ENCODE assay signal across 16 cellular contexts in the genomic region with DNA sequence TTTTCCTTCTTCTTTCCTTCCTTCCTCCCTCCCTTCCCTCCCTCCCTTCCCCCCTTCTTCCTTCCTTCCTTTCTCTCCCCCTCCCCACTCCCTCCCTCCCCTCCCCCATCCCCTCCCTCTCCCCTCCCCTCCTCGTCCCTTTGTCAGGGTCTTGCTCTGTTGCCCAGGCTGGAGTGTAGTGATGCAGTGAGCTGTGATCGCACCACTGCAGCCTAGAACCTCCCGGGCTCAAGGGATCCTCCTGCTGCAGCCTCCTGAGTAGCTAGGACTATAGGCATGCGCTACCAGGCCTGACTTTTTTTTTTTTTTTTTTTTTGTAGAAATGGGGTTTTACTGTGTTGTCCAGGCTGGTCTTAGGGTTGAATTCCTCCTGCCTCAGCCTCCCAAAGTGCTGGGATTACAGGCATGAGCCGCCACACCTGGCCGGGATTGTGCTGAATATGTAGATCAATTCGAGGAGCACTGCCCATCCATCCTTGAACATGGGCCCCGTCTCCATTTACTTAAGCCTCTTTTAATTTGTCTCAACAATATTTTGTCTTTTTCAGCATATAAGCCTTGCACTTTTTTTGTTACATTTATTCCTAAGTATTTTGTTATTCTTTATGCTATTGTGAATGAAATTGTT. TPM values are rescaled to one million over a fixed set of nuclear protein-coding genes. Genes with fewer than 3 reads are reported as not detected.
DNase-seq lines count a peak whose midpoint lies in the region; ATAC-seq and TF ChIP-seq lines count a peak whose summit lies in the region.
"Had no signal": no experiment of that assay in that cellular context is flagged by ENCODE, and none has a peak within 500 bp of the region (broad histone marks: within the 10 kb centered on the region; RNA-seq: fewer than 3 reads in every experiment).

No MANE protein-coding gene starts in this region.

- no TSS peak for BruUV-seq in Caco-2 (replicated peaks; lab: Mats Ljungman, UMichigan)

- H3K9me3 ChIP-seq in CD8-positive, alpha-beta T cell (ENCODE audit: low read length), result no peaks in the 10 kb centered on the region
- H3K9me3 ChIP-seq in Caco-2, result no peaks in the 10 kb centered on the region
- H3K9me3 ChIP-seq: A549, BE2C had no signal

- peaks cover 14% of the 10 kb centered on the region for H3K4me1 Mint-ChIP-seq in CD8-positive, alpha-beta T cell (ENCODE audit: low read depth)
- H3K4me1 Mint-ChIP-seq in Caco-2 (ENCODE audit: low read depth, unreplicated experiment) (no peaks in the 10 kb centered on the region), immature natural killer cell (peaks cover 30 to 42% of the 10 kb centered on the region in 2 donors)
- H3K4me1 Mint-ChIP-seq in activated T-helper 1 cell treated with anti-CD3 and anti-CD28 coated beads, Interleukin-12 subunit alpha, Interleukin-12 subunit beta, Interleukin-2, Interleukin-4 antibody, amounts not matched to agents 30 ng/mL and 10 ng/mL and 1 ng/mL, durations not matched to agents 14 hours and 24 hours and 36 hours (ENCODE audit: low read depth), result peaks cover under 1% of the 10 kb centered on the region

- no peaks in the 10 kb centered on the region for H3K36me3 ChIP-seq in CD8-positive, alpha-beta T cell (ENCODE audit: insufficient read depth, low read length)
- no peaks in the 10 kb centered on the region for H3K36me3 ChIP-seq in Caco-2 (ENCODE audit: control insufficient read depth, insufficient read depth, low read length)
- H3K36me3 ChIP-seq: BE2C had no signal

- POLR2A ChIA-PET in CD8-positive, alpha-beta T cell (lab: Charles Lee), result interaction anchor here (0.6 to 1.2 kb wide), 2 partner anchors 17 to 99 kb away, joined by 3 read pairs; a partner anchor contains a TSS
- POLR2A ChIA-PET in Caco-2 (lab: Charles Lee), result no interaction called here

- intact Hi-C loops in CD8-positive, alpha-beta T cell (cut with DNase I, micrococcal nuclease), result loop anchor here in 1 of 2 experiments (5.0 kb wide), 1 partner anchor 45 kb away; no protein-coding TSS in a partner anchor
- intact Hi-C loops in Caco-2 (cut with micrococcal nuclease; ENCODE audit: unreplicated experiment), result loop anchor here (5.0 kb wide), 1 partner anchor 230 kb away; no protein-coding TSS in a partner anchor
- intact Hi-C loops in activated T-helper 1 cell treated with anti-CD3 and anti-CD28 coated beads, Interleukin-12 subunit alpha, Interleukin-12 subunit beta, Interleukin-2, Interleukin-4 antibody, amounts not matched to agents 30 ng/mL and 10 ng/mL and 1 ng/mL, durations not matched to agents 14 hours and 24 hours and 36 hours (cut with micrococcal nuclease), result loop anchor here (5.0 kb wide), 1 partner anchor 105 kb away; a partner anchor contains a TSS

- H3K9me3 Mint-ChIP-seq in CD8-positive, alpha-beta T cell, result no peaks in the 10 kb centered on the region
- H3K9me3 Mint-ChIP-seq in Caco-2 (ENCODE audit: unreplicated experiment), result no peaks in the 10 kb centered on the region
- no peaks in the 10 kb centered on the region for H3K9me3 Mint-ChIP-seq in activated T-helper 1 cell treated with anti-CD3 and anti-CD28 coated beads, Interleukin-12 subunit alpha, Interleukin-12 subunit beta, Interleukin-2, Interleukin-4 antibody, amounts not matched to agents 30 ng/mL and 10 ng/mL and 1 ng/mL, durations not matched to agents 14 hours and 24 hours and 36 hours
- no peaks in the 10 kb centered on the region for H3K9me3 Mint-ChIP-seq in immature natural killer cell

- DNase-seq in CD8-positive, alpha-beta T cell, result no peak
- DNase-seq in Caco-2 (no peak), immature natural killer cell (no peak), HUDEP-2 (lab: John Stamatoyannopoulos, UW; ENCODE audit: unreplicated experiment in 76 of 76) (no peak), GF-D8 (lab: John Stamatoyannopoulos, UW) (no peak)
- no peak for DNase-seq in activated T-helper 1 cell treated with anti-CD3 and anti-CD28 coated beads, Interleukin-12 subunit alpha, Interleukin-12 subunit beta, Interleukin-2, Interleukin-4 antibody, amounts not matched to agents 30 ng/mL and 10 ng/mL and 1 ng/mL, durations not matched to agents 14 hours and 24 hours and 36 hours (ENCODE audit: low spot score)
- DNase-seq in activated CD4-positive, alpha-beta T cell treated with anti-CD3 and anti-CD28 coated beads, Interleukin-2, amount 50 U/mL, for 4 hours, result no peak
- DNase-seq: CD4-positive, alpha-beta memory T cell; COR-L47; DND-41 had no signal

- no peaks in the 10 kb centered on the region for H3K27me3 Mint-ChIP-seq in CD8-positive, alpha-beta T cell (ENCODE audit: low read depth)
- H3K27me3 Mint-ChIP-seq in Caco-2 (ENCODE audit: insufficient read depth, unreplicated experiment) (no peaks in the 10 kb centered on the region), immature natural killer cell (ENCODE audit: low read depth in 3 of 3) (peaks cover 3 to 8% (median 6%) of the 10 kb centered on the region in 3 donors)
- H3K27me3 Mint-ChIP-seq in activated T-helper 1 cell treated with anti-CD3 and anti-CD28 coated beads, Interleukin-12 subunit alpha, Interleukin-12 subunit beta, Interleukin-2, Interleukin-4 antibody, amounts not matched to agents 30 ng/mL and 10 ng/mL and 1 ng/mL, durations not matched to agents 14 hours and 24 hours and 36 hours (ENCODE audit: insufficient read depth), result peaks cover 14% of the 10 kb centered on the region

- TF ChIP-seq CTCF in CD8-positive, alpha-beta T cell (IDR thresholded peaks at IDR 0.05), result no peak
- no peak for TF ChIP-seq CTCF in Caco-2 (IDR thresholded peaks at IDR 0.05; ENCODE audit: insufficient read depth in 1 of 2, low read depth in 1 of 2, low read length in 1 of 2, severe bottlenecking in 1 of 2, unreplicated experiment in 1 of 2)

- H3K4me1 ChIP-seq in CD8-positive, alpha-beta T cell (ENCODE audit: insufficient read depth, low read length), result peaks cover 10% of the 10 kb centered on the region
- peaks cover 6% of the 10 kb centered on the region for H3K4me1 ChIP-seq in Caco-2

- CTCF ChIA-PET in CD8-positive, alpha-beta T cell (lab: Charles Lee), result interaction anchor here (1.0 to 5.2 kb wide), 7 partner anchors 16 to 256 kb away, joined by 3 to 45 read pairs (median 7); no protein-coding TSS in a partner anchor
- CTCF ChIA-PET in Caco-2 (lab: Charles Lee), result interaction anchor here (1.9 to 3.7 kb wide), 2 partner anchors 12 to 16 kb away, joined by 9 to 75 read pairs; no protein-coding TSS in a partner anchor

- peak overlapping the region; percentile 18 for H3K4me3 Mint-ChIP-seq in CD8-positive, alpha-beta T cell
- H3K4me3 Mint-ChIP-seq in Caco-2 (ENCODE audit: unreplicated experiment) (peak overlapping the region; percentile 19), immature natural killer cell (peak overlapping the region in 4 of 5 donors; percentile 33 to 70 (median 46))
- peak overlapping the region; percentile 11 for H3K4me3 Mint-ChIP-seq in activated T-helper 1 cell treated with anti-CD3 and anti-CD28 coated beads, Interleukin-12 subunit alpha, Interleukin-12 subunit beta, Interleukin-2, Interleukin-4 antibody, amounts not matched to agents 30 ng/mL and 10 ng/mL and 1 ng/mL, durations not matched to agents 14 hours and 24 hours and 36 hours

- peaks cover 2% of the 10 kb centered on the region for H3K36me3 Mint-ChIP-seq in CD8-positive, alpha-beta T cell
- peaks cover 20% of the 10 kb centered on the region for H3K36me3 Mint-ChIP-seq in Caco-2 (ENCODE audit: insufficient read depth, unreplicated experiment)
- no peaks in the 10 kb centered on the region for H3K36me3 Mint-ChIP-seq in activated T-helper 1 cell treated with anti-CD3 and anti-CD28 coated beads, Interleukin-12 subunit alpha, Interleukin-12 subunit beta, Interleukin-2, Interleukin-4 antibody, amounts not matched to agents 30 ng/mL and 10 ng/mL and 1 ng/mL, durations not matched to agents 14 hours and 24 hours and 36 hours (ENCODE audit: low read depth)
- H3K36me3 Mint-ChIP-seq in immature natural killer cell, result no peaks in the 10 kb centered on the region
- H3K36me3 Mint-ChIP-seq: CD4-positive, alpha-beta memory T cell had no signal

- no peak overlapping the region for H3K4me3 ChIP-seq in CD8-positive, alpha-beta T cell (ENCODE audit: low read depth, low read length)
- H3K4me3 ChIP-seq in Caco-2 (ENCODE audit: low read depth, low read length), result no peak overlapping the region

- H3K27ac ChIP-seq in CD8-positive, alpha-beta T cell (ENCODE audit: low read depth, low read length), result no peak overlapping the region

- no peak for ATAC-seq in CD8-positive, alpha-beta T cell
- no peak for ATAC-seq in HG03432 (IDR thresholded peaks at IDR 0.05; ENCODE audit: unreplicated experiment)

- no peaks in the 10 kb centered on the region for H3K27me3 ChIP-seq in CD8-positive, alpha-beta T cell (ENCODE audit: insufficient read depth, low read length)
- no peaks in the 10 kb centered on the region for H3K27me3 ChIP-seq in Caco-2 (replicated peaks; ENCODE audit: control insufficient read depth, insufficient read depth, low read length)
- H3K27me3 ChIP-seq: BE2C had no signal

- H3K27ac Mint-ChIP-seq in CD8-positive, alpha-beta T cell, result no peak overlapping the region
- H3K27ac Mint-ChIP-seq in Caco-2 (ENCODE audit: unreplicated experiment) (no peak overlapping the region), immature natural killer cell (no peak overlapping the region)
- no peak overlapping the region for H3K27ac Mint-ChIP-seq in activated T-helper 1 cell treated with anti-CD3 and anti-CD28 coated beads, Interleukin-12 subunit alpha, Interleukin-12 subunit beta, Interleukin-2, Interleukin-4 antibody, amounts not matched to agents 30 ng/mL and 10 ng/mL and 1 ng/mL, durations not matched to agents 14 hours and 24 hours and 36 hours

RNA-seq across cellular contexts. Expression of a gene that starts 23.4 kb away (rescaled TPM):
- total RNA-seq in CD8-positive, alpha-beta T cell, result not detected
- total RNA-seq in Caco-2 (2022), result not detected in 2 replicates
- not detected in 2 replicates for total RNA-seq in activated T-helper 1 cell treated with anti-CD3 and anti-CD28 coated beads, Interleukin-12 subunit alpha, Interleukin-12 subunit beta, Interleukin-2, Interleukin-4 antibody, amounts not matched to agents 30 ng/mL and 10 ng/mL and 1 ng/mL, durations not matched to agents 14 hours and 24 hours and 36 hours
- not detected for polyA plus RNA-seq in immature natural killer cell
- total RNA-seq: CD4-positive, alpha-beta memory T cell; H7; HT1080 had no signal
- polyA plus RNA-seq: A549; AG04450; CD4-positive, alpha-beta memory T cell had no signal

RNA-seq across cellular contexts. Expression of a gene that starts 49.3 kb away (rescaled TPM):
- total RNA-seq in CD8-positive, alpha-beta T cell, result 10 to 100 TPM; 10.3 to 11.7 TPM
- total RNA-seq in Caco-2 (2022), result 26.0 and 28.0 TPM in 2 replicates
- 9.9 and 10.6 TPM in 2 replicates for total RNA-seq in activated T-helper 1 cell treated with anti-CD3 and anti-CD28 coated beads, Interleukin-12 subunit alpha, Interleukin-12 subunit beta, Interleukin-2, Interleukin-4 antibody, amounts not matched to agents 30 ng/mL and 10 ng/mL and 1 ng/mL, durations not matched to agents 14 hours and 24 hours and 36 hours
- polyA plus RNA-seq in immature natural killer cell, result 100 to 1,000 TPM in 1 of 3 donors, 10 to 100 TPM in 2; 88.9 to 172 (median 93.4) TPM
